ENCODE assay signal across 15 cellular contexts in the genomic region with DNA sequence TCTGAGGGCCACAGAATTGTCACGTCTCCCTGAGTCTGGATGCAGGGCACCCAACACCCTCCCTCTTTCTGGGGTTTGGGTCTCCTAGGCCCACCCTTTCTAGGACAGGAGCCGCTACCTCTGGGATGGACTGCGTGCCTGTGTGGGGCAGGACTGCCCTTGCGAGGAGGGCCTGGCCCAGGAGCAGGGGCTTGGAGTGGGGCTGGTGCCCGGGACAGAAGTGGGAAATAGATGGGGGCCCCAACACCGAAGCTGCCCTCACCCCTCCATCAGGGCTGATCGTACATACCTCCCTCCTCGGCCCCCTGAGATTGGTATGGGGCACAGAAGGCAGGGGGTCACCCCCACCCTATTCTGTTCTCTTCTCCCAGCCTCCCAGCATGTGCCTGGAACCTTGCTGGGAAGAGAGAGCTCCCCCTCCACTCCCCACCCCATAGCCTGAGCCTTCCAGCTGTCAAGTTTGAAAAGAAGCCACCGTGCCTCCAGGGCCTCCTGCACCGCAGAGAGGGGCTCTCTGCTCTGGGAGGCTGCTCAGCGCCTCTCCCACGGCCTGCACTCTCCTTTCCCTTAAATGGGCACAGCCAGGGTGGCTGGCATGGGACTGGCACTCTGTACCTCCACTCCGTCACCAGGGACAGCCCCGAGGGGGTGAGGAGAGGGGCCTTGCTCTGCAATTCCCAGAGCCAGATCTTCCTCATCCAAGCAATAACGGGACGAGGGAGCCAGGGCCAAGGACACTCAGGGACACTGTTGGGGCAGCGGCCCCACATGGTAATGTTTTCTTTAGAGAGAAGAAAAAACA. TPM values are rescaled to one million over a fixed set of nuclear protein-coding genes. Genes with fewer than 3 reads are reported as not detected.
DNase-seq lines count a peak whose midpoint lies in the region; ATAC-seq, FAIRE-seq and TF ChIP-seq lines count a peak whose summit lies in the region.
"Had no signal": no experiment of that assay in that cellular context is flagged by ENCODE, and none has a peak within 500 bp of the region (broad histone marks: within the 10 kb centered on the region; RNA-seq: fewer than 3 reads in every experiment).

No MANE protein-coding gene starts in this region.

- CTCF ChIA-PET in A673 (lab: Charles Lee), result interaction anchor here (0.5 to 1.0 kb wide), 2 partner anchors 21 to 198 kb away, joined by 3 read pairs; no protein-coding TSS in a partner anchor
- CTCF ChIA-PET in H1 (lab: Charles Lee; ENCODE audit: partially characterized antibody), result interaction anchor here (0.6 to 40.4 kb wide), 10 partner anchors 13 to 234 kb away, joined by 3 to 2106 read pairs (median 3); a partner anchor contains a TSS

- TF ChIP-seq CTCF in A673 (conservative IDR thresholded peaks at IDR 0.05; ENCODE audit: low read depth, low read length) (no peak), H9 (conservative IDR thresholded peaks at IDR 0.05) (no peak), H1 (IDR thresholded peaks at IDR 0.05; ENCODE audit: control extremely low read depth in 1 of 3, insufficient read depth in 1 of 3, low read depth in 1 of 3, low read length in 3 of 3) (no peak), parathyroid adenoma (IDR thresholded peaks at IDR 0.05) (no peak)

- ATAC-seq in HG03095 (IDR thresholded peaks at IDR 0.05; ENCODE audit: unreplicated experiment) (no peak), HG03520 (IDR thresholded peaks at IDR 0.05; ENCODE audit: unreplicated experiment) (no peak)
- ATAC-seq: left lung had no signal

- no peak for TF ChIP-seq EP300 in H1 (IDR thresholded peaks at IDR 0.05; ENCODE audit: borderline replicate concordance in 1 of 2, low read depth in 2 of 2, low read length in 2 of 2)

- H3K9me3 ChIP-seq in A673 (ENCODE audit: low read depth, low read length, poor library complexity, severe bottlenecking) (no peaks in the 10 kb centered on the region), H9 (ENCODE audit: control insufficient read depth, low read depth, low read length) (no peaks in the 10 kb centered on the region), H1 (ENCODE audit: insufficient read depth in 2 of 2, low read depth in 1 of 2, low read length in 1 of 2) (no peaks in the 10 kb centered on the region), parathyroid adenoma (ENCODE audit: control insufficient read depth, low read length) (no peaks in the 10 kb centered on the region)
- H3K9me3 ChIP-seq: left lung had no signal

- no peak overlapping the region for H2BK15ac ChIP-seq in H9 (ENCODE audit: low read depth, low read length)
- H2BK15ac ChIP-seq in H1 (ENCODE audit: low read length), result peak overlapping the region; percentile 72; the same call in 1 of the 2 replicates

- H3K9ac ChIP-seq in H9 (ENCODE audit: extremely low read depth, insufficient read length, low read length) (no peak overlapping the region), H1 (replicated peaks in 1 of 4; ENCODE audit: extremely low read depth in 1 of 4, low read depth in 3 of 4, low read length in 3 of 4) (no peak overlapping the region), parathyroid adenoma (no peak overlapping the region)

- no peak overlapping the region for H2BK120ac ChIP-seq in H9 (ENCODE audit: low read depth, low read length, poor library complexity, severe bottlenecking)
- no peak overlapping the region for H2BK120ac ChIP-seq in H1 (replicated peaks; ENCODE audit: low read depth, low read length)

- H3K79me1 ChIP-seq in H9 (ENCODE audit: insufficient read depth, low read depth, low read length, poor library complexity, severe bottlenecking), result no peaks in the 10 kb centered on the region
- no peaks in the 10 kb centered on the region for H3K79me1 ChIP-seq in H1 (ENCODE audit: low read depth, low read length)

- peaks cover 77% of the 10 kb centered on the region for H3K4me1 ChIP-seq in A673 (ENCODE audit: insufficient read depth, low read length, poor library complexity, severe bottlenecking)
- peaks cover 17% of the 10 kb centered on the region for H3K4me1 ChIP-seq in H9 (ENCODE audit: insufficient read depth, low read length)
- H3K4me1 ChIP-seq in H1 (replicated peaks in 1 of 4; ENCODE audit: control insufficient read depth in 3 of 4, insufficient read depth in 4 of 4, low read length in 3 of 4), result peaks cover 4 to 48% (median 38%) of the 10 kb centered on the region in 4 experiments
- H3K4me1 ChIP-seq in parathyroid adenoma, result peaks cover 25% of the 10 kb centered on the region

- peak overlapping the region; percentile 27 to 64; a peak in 2 of 5 replicates for H3K4me3 Mint-ChIP-seq in H9

- no peak overlapping the region for H4K91ac ChIP-seq in H9 (ENCODE audit: insufficient read length, low read depth, low read length)
- no peak overlapping the region for H4K91ac ChIP-seq in H1 (replicated peaks; ENCODE audit: insufficient read length, low read length)

- peaks cover 46 to 50% of the 10 kb centered on the region in 2 experiments for H3K4me1 Mint-ChIP-seq in H9

- H3K36me3 ChIP-seq in A673 (ENCODE audit: insufficient read depth, low read length, poor library complexity, severe bottlenecking) (no peaks in the 10 kb centered on the region), H1 (ENCODE audit: control insufficient read depth in 2 of 4, insufficient read depth in 4 of 4, low read length in 3 of 4) (no peaks in the 10 kb centered on the region), parathyroid adenoma (ENCODE audit: control insufficient read depth, insufficient read depth, low read length) (no peaks in the 10 kb centered on the region)
- H3K36me3 ChIP-seq: left lung had no signal

- H3K27ac ChIP-seq in A673 (ENCODE audit: low read depth, low read length, poor library complexity, severe bottlenecking) (peak overlapping the region; percentile 80), H9 (ENCODE audit: insufficient read length, low read depth, low read length) (no peak overlapping the region), H1 (ENCODE audit: low read depth, low read length) (no peak overlapping the region), parathyroid adenoma (peak overlapping the region; percentile 75)
- H3K27ac ChIP-seq: left lung had no signal

- no peak overlapping the region for H2BK20ac ChIP-seq in H9 (ENCODE audit: low read depth, low read length, poor library complexity, severe bottlenecking)
- H2BK20ac ChIP-seq in H1 (ENCODE audit: low read length), result no peak overlapping the region

- DNase-seq in A673 (ENCODE audit: low spot score), result peak; percentile 69
- DNase-seq in H9, result no peak
- DNase-seq in H1 (ENCODE audit: low read depth in 1 of 2, low spot score in 2 of 2), result no peak
- DNase-seq in activated CD4-positive, alpha-beta T cell treated with anti-CD3 and anti-CD28 coated beads, Interleukin-2, amount 50 U/mL, for 1 hour, result no peak
- DNase-seq in activated T-cell treated with anti-CD3 and anti-CD28 coated beads, Interleukin-2, amount 50 U/mL, for 1 hour, result no peak
- DNase-seq: AML-193, erythroblast, hippocampal formation, KG1, left lung, NCI-H1105 had no signal

- POLR2A ChIA-PET in A673 (lab: Charles Lee; ENCODE audit: low non-redundant PET) (interaction anchor here (0.6 kb wide), 2 partner anchors 72 to 86 kb away, joined by 3 read pairs; no protein-coding TSS in a partner anchor), H1 (lab: Charles Lee; ENCODE audit: partially characterized antibody) (interaction anchor here (0.7 to 5.1 kb wide), 6 partner anchors 10 to 174 kb away, joined by 3 to 24 read pairs (median 6); a partner anchor contains a TSS)

- H2BK12ac ChIP-seq in H9 (ENCODE audit: insufficient read length, low read depth, low read length) (no peak overlapping the region), H1 (ENCODE audit: low read depth, low read length) (0 out of 2 replicates have a peak overlapping the region, but pooled peaks have one; percentile 17)

- no peak overlapping the region for H3K23ac ChIP-seq in H9 (ENCODE audit: insufficient read length, low read depth, low read length)
- H3K23ac ChIP-seq in H1 (ENCODE audit: insufficient read length), result no peak overlapping the region

- TF ChIP-seq RAD21 in H1 (IDR thresholded peaks at IDR 0.05 in 1 of 2, conservative IDR thresholded peaks at IDR 0.05 in 1 of 2; ENCODE audit: low read depth in 2 of 2, low read length in 2 of 2), result no peak

- no peak overlapping the region for H2AFZ ChIP-seq in H9 (ENCODE audit: low read length)
- H2AFZ ChIP-seq in H1 (ENCODE audit: low read length), result no peak overlapping the region
- no peak overlapping the region for H2AFZ ChIP-seq in parathyroid adenoma

- H2BK5ac ChIP-seq in H9 (ENCODE audit: insufficient read length, low read length) (no peak overlapping the region), H1 (ENCODE audit: low read depth, low read length) (no peak overlapping the region)

- H4K20me1 ChIP-seq in H9 (ENCODE audit: control insufficient read depth, insufficient read depth, insufficient read length) (no peaks in the 10 kb centered on the region), H1 (replicated peaks in 1 of 2; ENCODE audit: control insufficient read depth in 1 of 2, insufficient read depth in 2 of 2, low read length in 2 of 2) (peaks cover 0 to 1% of the 10 kb centered on the region in 2 experiments)

- no peak overlapping the region for H3T11ph ChIP-seq in H9 (ENCODE audit: low read length)

- no peak overlapping the region for H3K14ac ChIP-seq in H9 (ENCODE audit: insufficient read depth, low read length)
- H3K14ac ChIP-seq in H1 (ENCODE audit: insufficient read length), result no peak overlapping the region

- H3K27ac Mint-ChIP-seq in H9, result no peak overlapping the region; a peak in 1 of 7 replicates

- H3K27me3 ChIP-seq in A673 (replicated peaks; ENCODE audit: insufficient read depth, low read depth, low read length, poor library complexity), result no peaks in the 10 kb centered on the region
- H3K27me3 ChIP-seq in H9 (ENCODE audit: insufficient read depth, low read length), result peaks cover 18% of the 10 kb centered on the region
- peaks cover 13 to 43% (median 40%) of the 10 kb centered on the region in 4 experiments for H3K27me3 ChIP-seq in H1 (replicated peaks in 1 of 4; ENCODE audit: control insufficient read depth in 3 of 4, extremely low read depth in 1 of 4, insufficient read depth in 3 of 4, low read length in 3 of 4)
- no peaks in the 10 kb centered on the region for H3K27me3 ChIP-seq in parathyroid adenoma (ENCODE audit: control insufficient read depth, insufficient read depth, low read length)

- H2AK5ac ChIP-seq in H9 (ENCODE audit: insufficient read length, low read length) (no peak overlapping the region), H1 (ENCODE audit: low read depth, low read length) (no peak overlapping the region)

- no peaks in the 10 kb centered on the region; a peak in 1 of 5 replicates for H3K9me3 Mint-ChIP-seq in H9

- BruUV-seq in A673 (replicated peaks; lab: Mats Ljungman, UMichigan), result no TSS peak

- H3K36me3 Mint-ChIP-seq in H9 (ENCODE audit: insufficient read depth in 1 of 3, low read depth in 3 of 3), result no peaks in the 10 kb centered on the region; a peak in 1 of 7 replicates

- peaks cover 69% of the 10 kb centered on the region for H3K27me3 Mint-ChIP-seq in H9 (ENCODE audit: low read depth)

- intact Hi-C loops in A673 (cut with micrococcal nuclease; ENCODE audit: unreplicated experiment), result no loop called here

- no peak overlapping the region for H3K4ac ChIP-seq in H9 (ENCODE audit: low read depth, low read length)
- H3K4ac ChIP-seq in H1 (replicated peaks; ENCODE audit: insufficient read length, low read depth, low read length), result no peak overlapping the region

- no CpG with 5 or more reads among the region's 17 CpGs for WGBS in H9 (ENCODE audit: extremely low coverage, insufficient read length, low lambda C conversion rate)
- WGBS in H1 (ENCODE audit: extremely low coverage in 1 of 2, insufficient coverage in 1 of 2, insufficient read length in 1 of 2, insufficient replicate concordance in 2 of 2, low coverage in 1 of 2, low lambda C conversion rate in 2 of 2, missing lambda C conversion rate in 1 of 2), 2 experiments, result 86% methylated on average over 15 of the region's 17 CpGs; no CpG with 5 or more reads in 1 of the 2 experiments

- H4K5ac ChIP-seq in H9 (ENCODE audit: insufficient read length, low read depth, low read length) (no peak overlapping the region), H1 (ENCODE audit: insufficient read length, low read depth, low read length) (no peak overlapping the region)

- FAIRE-seq in H1 (lab: Jason Lieb, UNC), result no peak

- H3K18ac ChIP-seq in H9 (ENCODE audit: insufficient read length, low read depth, low read length) (no peak overlapping the region), H1 (ENCODE audit: extremely low read depth, low read length) (no peak overlapping the region)

- H4K8ac ChIP-seq in H9 (replicated peaks; ENCODE audit: insufficient read length, low read depth, low read length) (no peak overlapping the region), H1 (ENCODE audit: extremely low read depth, insufficient read depth, low read length) (no peak overlapping the region)

- H3K4me3 ChIP-seq in A673 (ENCODE audit: low read depth, low read length, poor library complexity, severe bottlenecking) (no peak overlapping the region), H1 (ENCODE audit: extremely low read depth in 1 of 4, insufficient read depth in 2 of 4, low read depth in 3 of 4, low read length in 4 of 4) (peak overlapping the region in 1 of 4 experiments; percentile 54; a peak in 1 of 8 replicates), parathyroid adenoma (ENCODE audit: low read depth, low read length) (no peak overlapping the region)

- no peak overlapping the region for H3K56ac ChIP-seq in H9 (ENCODE audit: insufficient read length, low read depth, low read length)
- H3K56ac ChIP-seq in H1 (replicated peaks; ENCODE audit: insufficient read length, low read depth, low read length), result no peak overlapping the region

- H3K23me2 ChIP-seq in H9 (ENCODE audit: insufficient read length, low read depth, low read length, poor library complexity, severe bottlenecking) (no peaks in the 10 kb centered on the region), H1 (ENCODE audit: low read depth, low read length) (peaks cover 10% of the 10 kb centered on the region; the same call in 1 of the 2 replicates)

- TF ChIP-seq POLR2A in H1 (IDR thresholded peaks at IDR 0.05; ENCODE audit: control extremely low read depth in 1 of 2, low read depth in 2 of 2, low read length in 2 of 2), result no peak

- H3K79me2 ChIP-seq in H9 (ENCODE audit: insufficient read depth, low read length), result no peaks in the 10 kb centered on the region
- no peaks in the 10 kb centered on the region for H3K79me2 ChIP-seq in H1 (ENCODE audit: control insufficient read depth in 1 of 2, insufficient read depth in 2 of 2, low read length in 2 of 2)
- H3K79me2 ChIP-seq in parathyroid adenoma, result no peaks in the 10 kb centered on the region

- H3K4me2 ChIP-seq in H9 (ENCODE audit: insufficient read depth, insufficient read length, low read length) (no peak overlapping the region), H1 (ENCODE audit: insufficient read depth in 1 of 2, low read depth in 2 of 2, low read length in 2 of 2) (peak overlapping the region; percentile 83 to 97; a peak in 2 of 4 replicates), parathyroid adenoma (ENCODE audit: low read length) (no peak overlapping the region)

RNA-seq across cellular contexts. Expression of a gene that starts 1.8 kb away (rescaled TPM):
- total RNA-seq in A673 (2021) (17.3 and 17.4 TPM in 2 replicates), H9 (2021) (0.31 and 0.39 TPM in 2 replicates)
- total RNA-seq in H1 (2021; fragmentation: NEBNext Ultra II Directional; extraction: Animal tissue kit (Norgen Biotek cat#: 25700)), result 0.47 and 0.61 TPM in 2 replicates
- polyA plus RNA-seq in H1 (2011; rRNA removed), result 0.71 and 1.1 TPM in 2 replicates
- polyA plus RNA-seq in H1 (2011; cell fraction: cytosol; rRNA removed), result 0.58 TPM
- polyA plus RNA-seq in H1 (2011; cell fraction: nucleus; rRNA removed), result 1.1 TPM
- 0.15 to 0.57 TPM (median 0.38 TPM) in 4 replicates for polyA plus RNA-seq in H1 (2012, experiment 1 of 2)
- polyA plus RNA-seq in H1 (2012, experiment 2 of 2), result 0.66 TPM
- 0.51 TPM for polyA plus RNA-seq in H1 (2013, experiment 1 of 2)
- 0.53 TPM for polyA plus RNA-seq in H1 (2013, experiment 2 of 2)
- 0.27 and 0.79 TPM in 2 replicates for polyA minus RNA-seq in H1 (2011; rRNA and poly(A)+ RNA removed)
- not detected for polyA minus RNA-seq in H1 (2011; cell fraction: cytosol; rRNA and poly(A)+ RNA removed)
- 1.2 TPM for polyA minus RNA-seq in H1 (2011; cell fraction: nucleus; rRNA and poly(A)+ RNA removed)
- total RNA-seq: NCI-H460 had no signal

Comparison
In these comparisons a context has a peak if more than half of its experiments do, and no peak if none do; other contexts are left out.
1. H3K27ac ChIP-seq: peak in A673 (single experiment) and parathyroid adenoma (single experiment); none in H9 (single experiment) and H1 (single experiment).
2. H3K4me2 ChIP-seq: peak in H1 (2 of 2); none in H9 (single experiment) and parathyroid adenoma (single experiment).
3. RNA of a gene that starts 1.8 kb away (total RNA-seq): 17.3 to 17.4 TPM in A673; 0.47 to 0.61 TPM in H1 and 0.31 to 0.39 TPM in H9; every median in the first group is over 10 times any median in the second.